In genomic region chr1:55172272-55172671, GRCh38 we compare ENCODE assay signal across 14 cellular contexts. TPM values are rescaled to one million over a fixed set of nuclear protein-coding genes. Genes with fewer than 3 reads are reported as not detected.
DNase-seq lines count a peak whose midpoint lies in the region; ATAC-seq, FAIRE-seq and TF ChIP-seq lines count a peak whose summit lies in the region.
"Had no signal": no experiment of that assay in that cellular context is flagged by ENCODE, and none has a peak within 500 bp of the region (broad histone marks: within the 10 kb centered on the region; RNA-seq: fewer than 3 reads in every experiment).

No MANE protein-coding gene starts in this region.

- peaks cover 11 to 22% (median 12%) of the 10 kb centered on the region in 3 experiments; a peak in 5 of 7 replicates for H3K36me3 Mint-ChIP-seq in H9 (ENCODE audit: insufficient read depth in 1 of 3, low read depth in 3 of 3)

- H2BK120ac ChIP-seq in neuronal stem cell (ENCODE audit: low read depth, low read length) (no peak overlapping the region), H9 (ENCODE audit: low read depth, low read length, poor library complexity, severe bottlenecking) (no peak overlapping the region)

- no peak overlapping the region for H3K23ac ChIP-seq in neuronal stem cell (ENCODE audit: low read depth, low read length, poor library complexity)
- no peak overlapping the region for H3K23ac ChIP-seq in H9 (ENCODE audit: insufficient read length, low read depth, low read length)

- H3K4me3 ChIP-seq in A549 = no peak overlapping the region
- no peak overlapping the region for H3K4me3 ChIP-seq in neuronal stem cell (ENCODE audit: low read length in 2 of 2)
- H3K4me3 ChIP-seq in Peyer's patch = no peak overlapping the region

- no peak overlapping the region for H3K56ac ChIP-seq in H9 (ENCODE audit: insufficient read length, low read depth, low read length)

- no peaks in the 10 kb centered on the region for H3K9me3 ChIP-seq in A549
- H3K9me3 ChIP-seq in neuronal stem cell (replicated peaks in 1 of 2; ENCODE audit: control insufficient read depth in 2 of 2, insufficient read depth in 1 of 2, low read depth in 1 of 2, low read length in 2 of 2) = no peaks in the 10 kb centered on the region
- H3K9me3 ChIP-seq in H9 (ENCODE audit: control insufficient read depth, low read depth, low read length) = no peaks in the 10 kb centered on the region
- no peaks in the 10 kb centered on the region for H3K9me3 ChIP-seq in Peyer's patch

- H2AFZ ChIP-seq in neuronal stem cell (ENCODE audit: low read length) (no peak overlapping the region), H9 (ENCODE audit: low read length) (no peak overlapping the region)

- H3K9ac ChIP-seq in neuronal stem cell (ENCODE audit: low read depth, low read length, poor library complexity) (no peak overlapping the region), H9 (ENCODE audit: extremely low read depth, insufficient read length, low read length) (no peak overlapping the region)
- H3K9ac ChIP-seq: KMS-11 had no signal

- H3K23me2 ChIP-seq in H9 (ENCODE audit: insufficient read length, low read depth, low read length, poor library complexity, severe bottlenecking) = no peaks in the 10 kb centered on the region

- H3K4me1 Mint-ChIP-seq in H9 = peaks cover 22 to 33% of the 10 kb centered on the region in 2 experiments

- H2BK12ac ChIP-seq in neuronal stem cell (ENCODE audit: low read length) (no peak overlapping the region), H9 (ENCODE audit: insufficient read length, low read depth, low read length) (no peak overlapping the region)

- H3K79me1 ChIP-seq in neuronal stem cell (ENCODE audit: low read depth, low read length) (no peaks in the 10 kb centered on the region), H9 (ENCODE audit: insufficient read depth, low read depth, low read length, poor library complexity, severe bottlenecking) (no peaks in the 10 kb centered on the region)

- H2AK5ac ChIP-seq in neuronal stem cell (ENCODE audit: low read depth, low read length) (no peak overlapping the region), H9 (ENCODE audit: insufficient read length, low read length) (no peak overlapping the region)

- no peak overlapping the region for H4K5ac ChIP-seq in H9 (ENCODE audit: insufficient read length, low read depth, low read length)

- H3K4me3 Mint-ChIP-seq in H9 = no peak overlapping the region
- H3K4me3 Mint-ChIP-seq: CD8-positive, alpha-beta T cell had no signal

- H3K4me1 ChIP-seq in A549 (no peaks in the 10 kb centered on the region), neuronal stem cell (ENCODE audit: control insufficient read depth in 2 of 2, insufficient read depth in 1 of 2, low read depth in 1 of 2, low read length in 2 of 2) (peaks cover 2 to 6% of the 10 kb centered on the region in 2 donors), H9 (ENCODE audit: insufficient read depth, low read length) (peaks cover 4% of the 10 kb centered on the region; the same call in 1 of the 2 replicates), Peyer's patch (no peaks in the 10 kb centered on the region)

- H4K8ac ChIP-seq in neuronal stem cell (ENCODE audit: low read depth, low read length) = no peak overlapping the region
- H4K8ac ChIP-seq in H9 (replicated peaks; ENCODE audit: insufficient read length, low read depth, low read length) = no peak overlapping the region

- peaks cover 4 to 87% of the 10 kb centered on the region in 2 donors for H3K36me3 ChIP-seq in neuronal stem cell (replicated peaks in 1 of 2; ENCODE audit: control insufficient read depth in 2 of 2, insufficient read depth in 2 of 2, low read length in 2 of 2)
- peaks cover 0 to 35% (median 0%) of the 10 kb centered on the region in 3 donors for H3K36me3 ChIP-seq in Peyer's patch

- H3K4me2 ChIP-seq in A549 (no peak overlapping the region), neuronal stem cell (ENCODE audit: insufficient read depth, low read length, poor library complexity, severe bottlenecking) (no peak overlapping the region), H9 (ENCODE audit: insufficient read depth, insufficient read length, low read length) (no peak overlapping the region)
- H3K4me2 ChIP-seq: KMS-11 had no signal

- H3K4ac ChIP-seq in neuronal stem cell (ENCODE audit: low read length) = no peak overlapping the region
- no peak overlapping the region for H3K4ac ChIP-seq in H9 (ENCODE audit: low read depth, low read length)

- FAIRE-seq in A549 (lab: Jason Lieb, UNC) = no peak
- FAIRE-seq: D721Med had no signal

- POLR2A ChIA-PET in A549 (lab: Yijun Ruan, JAX) = interaction anchor here (1.3 kb wide), 1 partner anchor 43 kb away, joined by 3 read pairs; the partner anchor contains the start of gene USP24

- H2BK15ac ChIP-seq in neuronal stem cell (ENCODE audit: low read length) (no peak overlapping the region), H9 (ENCODE audit: low read depth, low read length) (no peak overlapping the region)

- no peak for TF ChIP-seq EP300 in A549 (IDR thresholded peaks at IDR 0.05)

- H3K14ac ChIP-seq in neuronal stem cell (ENCODE audit: low read length) (no peak overlapping the region), H9 (ENCODE audit: insufficient read depth, low read length) (no peak overlapping the region)

- no peak overlapping the region for H3K27ac ChIP-seq in A549
- no peak overlapping the region for H3K27ac ChIP-seq in neuronal stem cell (replicated peaks; ENCODE audit: low read length)
- no peak overlapping the region for H3K27ac ChIP-seq in H9 (ENCODE audit: insufficient read length, low read depth, low read length)
- no peak overlapping the region for H3K27ac ChIP-seq in Peyer's patch
- H3K27ac ChIP-seq: KMS-11 had no signal

- H2BK5ac ChIP-seq in neuronal stem cell (ENCODE audit: low read length) (no peak overlapping the region), H9 (ENCODE audit: insufficient read length, low read length) (no peak overlapping the region)

- no peak for TF ChIP-seq RAD21 in A549 (conservative IDR thresholded peaks at IDR 0.05 in 1 of 2, IDR thresholded peaks at IDR 0.05 in 1 of 2)

- TF ChIP-seq POLR2A in A549 (IDR thresholded peaks at IDR 0.05; ENCODE audit: low read length) (no peak), Peyer's patch (IDR thresholded peaks at IDR 0.05) (no peak)

- H3K27me3 Mint-ChIP-seq in H9 (ENCODE audit: low read depth) = no peaks in the 10 kb centered on the region

- no peak for DNase-seq in A549 (ENCODE audit: low read depth in 1 of 2, low spot score in 1 of 2)
- peak; percentile 53 for DNase-seq in EH (ENCODE audit: low read depth)
- DNase-seq in astrocyte of the hippocampus (ENCODE audit: low read depth, low spot score) = peak; percentile 13
- peak; percentile 63 for DNase-seq in myocyte (ENCODE audit: low read depth)
- no peak for DNase-seq in neuronal stem cell (ENCODE audit: low spot score)
- no peak for DNase-seq in H9
- no peak for DNase-seq in Peyer's patch
- DNase-seq: CD8-positive, alpha-beta T cell; NCI-H1105 treated with DMSO at 0.1 percent for 48 hours; NCI-H187; SHP77 treated with DMSO at 0.1 percent for 48 hours had no signal

- H4K20me1 ChIP-seq in H9 (ENCODE audit: control insufficient read depth, insufficient read depth, insufficient read length) = no peaks in the 10 kb centered on the region

- no peaks in the 10 kb centered on the region for H3K9me3 Mint-ChIP-seq in H9
- H3K9me3 Mint-ChIP-seq: CD8-positive, alpha-beta T cell had no signal

- ATAC-seq in A549 = no peak
- ATAC-seq: CD8-positive, alpha-beta T cell; Panc1 had no signal

- no peak overlapping the region for H3K27ac Mint-ChIP-seq in H9

- H4K91ac ChIP-seq in neuronal stem cell (ENCODE audit: low read depth, low read length, poor library complexity) (no peak overlapping the region), H9 (ENCODE audit: insufficient read length, low read depth, low read length) (no peak overlapping the region)

- no peaks in the 10 kb centered on the region for H3K27me3 ChIP-seq in neuronal stem cell (ENCODE audit: control insufficient read depth in 3 of 3, insufficient read depth in 3 of 3, low read depth in 1 of 3, low read length in 3 of 3)
- H3K27me3 ChIP-seq in H9 (ENCODE audit: insufficient read depth, low read length) = no peaks in the 10 kb centered on the region
- H3K27me3 ChIP-seq in Peyer's patch = no peaks in the 10 kb centered on the region

- CTCF ChIA-PET in A549 (lab: Yijun Ruan, JAX) = no interaction called here

- WGBS in A549 (ENCODE audit: missing lambda C conversion rate) = 91% methylated on average over 2 of the region's 2 CpGs
- WGBS in neuronal stem cell (ENCODE audit: extremely low coverage in 2 of 2, insufficient read length in 2 of 2, insufficient replicate concordance in 1 of 2), 2 donors = no CpG with 5 or more reads among the region's 2 CpGs
- WGBS in H9 (ENCODE audit: extremely low coverage, insufficient read length, low lambda C conversion rate) = 100% methylated on average over 1 of the region's 2 CpGs

- no peak overlapping the region for H2BK20ac ChIP-seq in H9 (ENCODE audit: low read depth, low read length, poor library complexity, severe bottlenecking)

- no peak overlapping the region for H3T11ph ChIP-seq in H9 (ENCODE audit: low read length)

- H3K79me2 ChIP-seq in H9 (ENCODE audit: insufficient read depth, low read length) = no peaks in the 10 kb centered on the region

- no peak for TF ChIP-seq CTCF in A549 (IDR thresholded peaks at IDR 0.05)
- no peak for TF ChIP-seq CTCF in H9 (conservative IDR thresholded peaks at IDR 0.05)
- no peak for TF ChIP-seq CTCF in Peyer's patch (IDR thresholded peaks at IDR 0.05)

- H3K18ac ChIP-seq in neuronal stem cell (ENCODE audit: low read length) (no peak overlapping the region), H9 (ENCODE audit: insufficient read length, low read depth, low read length) (no peak overlapping the region)

TF ChIP-seq in A549, 52 proteins besides CTCF, POLR2A, EP300 and RAD21 (continues in another document):
- TF ChIP-seq, protein P1, sequence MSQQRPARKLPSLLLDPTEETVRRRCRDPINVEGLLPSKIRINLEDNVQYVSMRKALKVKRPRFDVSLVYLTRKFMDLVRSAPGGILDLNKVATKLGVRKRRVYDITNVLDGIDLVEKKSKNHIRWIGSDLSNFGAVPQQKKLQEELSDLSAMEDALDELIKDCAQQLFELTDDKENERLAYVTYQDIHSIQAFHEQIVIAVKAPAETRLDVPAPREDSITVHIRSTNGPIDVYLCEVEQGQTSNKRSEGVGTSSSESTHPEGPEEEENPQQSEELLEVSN (IDR thresholded peaks at IDR 0.05; ENCODE audit: borderline replicate concordance, low read depth) = no peak
- no peak for TF ChIP-seq NPAS2 (CRISPR knock-in tag; IDR thresholded peaks at IDR 0.05; ENCODE audit: borderline replicate concordance)

RNA-seq across cellular contexts. Expression of gene USP24, which starts 42.9 kb away (rescaled TPM):
- polyA plus RNA-seq in A549 (2011; rRNA removed) (21.7 and 24.5 TPM in 2 replicates), A549 (2017; fragmentation: RNase III; extraction: RNeasy Plus Mini Kit Qiagen cat#74134 plus additional on column Dnase treatment) (13.4 to 17.4 TPM (median 14.7 TPM) in 3 replicates)
- 4.6 and 5.3 TPM in 2 replicates for polyA plus RNA-seq in A549 (2012; cell fraction: cytosol; rRNA removed)
- polyA plus RNA-seq in A549 (2012; cell fraction: nucleus; rRNA removed) = 6.4 and 12.2 TPM in 2 replicates
- polyA minus RNA-seq in A549 (2011; rRNA and poly(A)+ RNA removed) = 34.7 and 38.2 TPM in 2 replicates
- total RNA-seq in myocyte (24.9 and 56.7 TPM in 2 replicates), H9 (2021) (30.8 and 35.3 TPM in 2 replicates), Peyer's patch (100 to 1,000 TPM in 1 of 4 donors, 10 to 100 TPM in 3; 37.1 to 130 (median 47.0) TPM)
- polyA plus RNA-seq in myocyte (2012) = 9.7 TPM
- 11.9 TPM for polyA plus RNA-seq in neuronal stem cell (2013, experiment 1 of 2)
- polyA plus RNA-seq in neuronal stem cell (2013, experiment 2 of 2) = 11.3 TPM

Comparison
In these comparisons a context has a peak if more than half of its experiments do, and no peak if none do; other contexts are left out.
1. DNase-seq: peak in EH (single experiment), astrocyte of the hippocampus (single experiment) and myocyte (single experiment); none in A549 (0 of 2), neuronal stem cell (single experiment), H9 (single experiment) and Peyer's patch (0 of 3).